In the genomic region with DNA sequence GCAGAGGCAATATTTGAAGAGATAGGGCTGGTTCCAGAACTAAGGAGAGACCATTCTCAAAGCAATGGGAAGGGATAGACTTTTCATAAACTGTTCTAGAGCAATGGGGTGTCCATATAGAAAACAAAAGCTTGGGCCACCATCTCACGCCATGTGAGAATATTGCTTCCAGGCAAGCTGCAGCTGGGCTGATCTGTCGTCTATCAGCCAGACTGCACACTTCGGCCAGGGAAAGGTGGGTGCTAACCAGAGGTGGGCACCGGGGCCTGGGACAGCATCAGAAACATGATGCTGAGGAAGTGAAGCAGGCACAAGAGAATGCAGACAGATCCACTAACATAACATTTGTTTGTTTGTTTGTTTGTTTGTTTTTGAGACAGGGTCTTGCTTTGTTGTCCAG, we compare ENCODE assay signal across 25 cellular contexts. TPM values are rescaled to one million over a fixed set of nuclear protein-coding genes. Genes with fewer than 3 reads are reported as not detected.
"Had no signal": no experiment of that assay in that cellular context is flagged by ENCODE, and none has a peak within 500 bp of the region (broad histone marks: within the 10 kb centered on the region; RNA-seq: fewer than 3 reads in every experiment).

No MANE protein-coding gene starts in this region.

- DNase-seq: activated CD4-positive, alpha-beta T cell treated with anti-CD3 and anti-CD28 coated beads, Interleukin-2, amount 10 ng/mL, durations not matched to agents 24 days and 14 days; activated T-cell treated with anti-CD3 and anti-CD28 coated beads for 4 hours; brain microvascular endothelial cell; cortex of kidney; heart left ventricle; lower lobe of right lung; mesendoderm; occipital lobe; retina; sigmoid colon; stimulated activated CD4-positive, alpha-beta T cell treated with anti-CD3 and anti-CD28 coated beads, Interleukin-2, amount 100 ng/mL, for 48 hours; stimulated activated CD8-positive, alpha-beta memory T cell treated with anti-CD3 and anti-CD28 coated beads, Interleukin-4, amount 100 ng/mL, for 48 hours; stimulated activated naive B cell treated with anti-CD40 and anti-IgM and Interleukin-4, amounts not matched to agents 10 μg/mL and 1 μg/mL and 100 μg/mL, for 72 hours; T-cell; testis; trophoblast cell had no signal

- H3K4me3 Mint-ChIP-seq: activated CD4-positive, alpha-beta memory T cell treated with anti-CD3 and anti-CD28 coated beads, Interleukin-2, amount 10 ng/mL, durations not matched to agents 7 days and 5 days; activated CD4-positive, alpha-beta T cell treated with anti-CD3 and anti-CD28 coated beads, Interleukin-2, amount 10 ng/mL, durations not matched to agents 24 days and 14 days; naive thymus-derived CD4-positive, alpha-beta T cell; neural crest cell; stimulated activated naive B cell treated with anti-CD40 and anti-IgM and Interleukin-4, amounts not matched to agents 10 μg/mL and 1 μg/mL and 100 μg/mL, for 72 hours; T-cell; T-helper 2 cell treated with Interferon-gamma antibody and Interleukin-4, amounts not matched to agents 5 μg/mL and 100 μg/mL, for 36 hours had no signal

- H3K27me3 Mint-ChIP-seq: stimulated activated naive B cell treated with anti-CD40 and anti-IgM and Interleukin-4, amounts not matched to agents 10 μg/mL and 1 μg/mL and 100 μg/mL, for 72 hours had no signal

- H3K9me3 Mint-ChIP-seq: activated CD4-positive, alpha-beta memory T cell treated with anti-CD3 and anti-CD28 coated beads, Interleukin-2, amount 10 ng/mL, durations not matched to agents 7 days and 5 days; activated CD4-positive, alpha-beta T cell treated with anti-CD3 and anti-CD28 coated beads, Interleukin-2, amount 10 ng/mL, durations not matched to agents 24 days and 14 days; activated naive CD4-positive, alpha-beta T cell treated with anti-CD3 and anti-CD28 coated beads, Interleukin-2, amount 50 U/mL, for 72 hours; naive thymus-derived CD4-positive, alpha-beta T cell; neural crest cell; stimulated activated naive B cell treated with anti-CD40 and anti-IgM and Interleukin-4, amounts not matched to agents 10 μg/mL and 1 μg/mL and 100 μg/mL, for 72 hours; T-cell; T-helper 2 cell treated with Interferon-gamma antibody and Interleukin-4, amounts not matched to agents 5 μg/mL and 100 μg/mL, for 36 hours had no signal

- H3K27ac Mint-ChIP-seq: activated CD4-positive, alpha-beta memory T cell treated with anti-CD3 and anti-CD28 coated beads, Interleukin-2, amount 10 ng/mL, durations not matched to agents 7 days and 5 days; activated CD4-positive, alpha-beta T cell treated with anti-CD3 and anti-CD28 coated beads, Interleukin-2, amount 10 ng/mL, durations not matched to agents 24 days and 14 days; activated naive CD4-positive, alpha-beta T cell treated with anti-CD3 and anti-CD28 coated beads, Interleukin-2, amount 50 U/mL, for 72 hours; progenitor cell of endocrine pancreas; stimulated activated naive B cell treated with anti-CD40 and anti-IgM and Interleukin-4, amounts not matched to agents 10 μg/mL and 1 μg/mL and 100 μg/mL, for 72 hours; T-cell; T-helper 2 cell treated with Interferon-gamma antibody and Interleukin-4, amounts not matched to agents 5 μg/mL and 100 μg/mL, for 36 hours had no signal

- ATAC-seq: activated CD4-positive, CD25-positive, alpha-beta regulatory T cell treated with anti-CD3 and anti-CD28 coated beads, Interleukin-2, amount 50 U/mL, for 24 hours; activated naive CD4-positive, alpha-beta T cell treated with anti-CD3 and anti-CD28 coated beads, Interleukin-2, amount 50 U/mL, for 72 hours; heart left ventricle; left lobe of liver; lower lobe of right lung; naive thymus-derived CD4-positive, alpha-beta T cell; stimulated activated naive B cell treated with anti-CD40 and anti-IgM and Interleukin-4, amounts not matched to agents 10 μg/mL and 1 μg/mL and 100 μg/mL, for 72 hours; T-cell had no signal

- H3K36me3 Mint-ChIP-seq: activated naive CD4-positive, alpha-beta T cell treated with anti-CD3 and anti-CD28 coated beads, Interleukin-2, amount 50 U/mL, for 72 hours; naive thymus-derived CD4-positive, alpha-beta T cell; T-cell had no signal

RNA-seq across cellular contexts. Expression of a gene that starts 43.7 kb away (rescaled TPM):
- total RNA-seq: occipital lobe, progenitor cell of endocrine pancreas had no signal
- polyA plus RNA-seq: keratinocyte; naive thymus-derived CD4-positive, alpha-beta T cell had no signal
